In the genomic region with DNA sequence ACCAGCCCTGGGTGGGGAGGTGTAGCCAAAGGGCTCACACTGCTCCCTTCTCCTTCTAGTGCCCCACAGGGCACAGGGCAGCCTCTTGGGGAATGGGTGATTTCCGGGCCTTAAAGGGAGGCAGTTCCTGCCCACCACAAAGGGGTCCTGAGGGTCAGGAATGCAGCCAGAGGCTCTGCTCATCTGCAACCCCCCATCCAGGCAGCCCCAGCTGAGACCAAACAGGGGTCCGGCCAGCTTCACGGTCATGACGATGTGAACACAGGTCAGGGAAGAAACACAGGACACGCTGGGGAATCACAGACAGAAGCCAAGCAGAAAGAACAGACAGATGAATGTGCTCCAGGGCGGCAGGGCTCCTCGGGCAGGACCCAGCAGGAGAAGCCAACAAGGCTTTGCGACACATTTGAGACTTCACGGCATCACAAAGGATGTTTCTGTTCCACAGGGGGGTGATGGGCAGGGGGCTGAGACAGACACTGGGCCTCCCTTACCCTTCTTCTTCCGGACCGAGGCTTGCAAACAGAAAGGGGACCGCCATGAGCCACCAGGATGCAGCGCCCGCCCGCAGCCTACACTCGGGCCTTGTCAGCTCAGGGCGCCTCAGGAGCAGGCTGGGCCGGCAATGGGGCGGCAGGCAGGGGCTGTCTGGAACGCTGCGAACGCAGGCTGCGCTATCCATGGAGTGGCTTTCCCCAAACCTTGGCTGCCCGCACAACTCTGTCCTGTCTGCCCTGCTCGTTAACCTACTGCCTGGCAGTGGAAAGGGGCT, we compare ENCODE assay signal across 17 cellular contexts.
"Had no signal": no experiment of that assay in that cellular context is flagged by ENCODE, and none has a peak within 500 bp of the region (broad histone marks: within the 10 kb centered on the region; RNA-seq: fewer than 3 reads in every experiment).

No MANE protein-coding gene starts in this region.

- H3K4me1 ChIP-seq: breast epithelium, gastrocnemius medialis, tibial artery, vagina had no signal

- H3K27ac ChIP-seq: breast epithelium, gastrocnemius medialis, heart right ventricle, tibial artery, vagina had no signal

- H3K36me3 ChIP-seq: breast epithelium, gastrocnemius medialis, heart right ventricle, tibial artery, vagina had no signal

- H3K4me3 Mint-ChIP-seq: nephron; stimulated activated naive B cell treated with anti-CD40 and anti-IgM and Interleukin-4, amounts not matched to agents 10 μg/mL and 1 μg/mL and 100 μg/mL, for 72 hours; T-cell had no signal

- H3K4me3 ChIP-seq: breast epithelium, dorsolateral prefrontal cortex, gastrocnemius medialis, heart right ventricle, tibial artery, vagina had no signal

- DNase-seq: activated CD4-positive, alpha-beta T cell treated with anti-CD3 and anti-CD28 coated beads, Interleukin-2, amount 50 U/mL, for 1 hour; activated CD8-positive, alpha-beta memory T cell treated with anti-CD3 and anti-CD28 coated beads for 24 hours; activated naive CD4-positive, alpha-beta T cell; cerebellar nuclear complex; erythroblast; gastrocnemius medialis; left colon; stimulated activated CD4-positive, alpha-beta T cell treated with anti-CD3 and anti-CD28 coated beads, Interleukin-4, amount 100 ng/mL, for 1 hour; stimulated activated naive B cell treated with anti-CD40 and anti-IgM and Interleukin-4, amounts not matched to agents 10 μg/mL and 1 μg/mL and 100 μg/mL, for 72 hours; T-helper 9 cell had no signal

- H3K4me1 Mint-ChIP-seq: stimulated activated naive B cell treated with anti-CD40 and anti-IgM and Interleukin-4, amounts not matched to agents 10 μg/mL and 1 μg/mL and 100 μg/mL, for 72 hours; T-cell had no signal

- H3K36me3 Mint-ChIP-seq: stimulated activated naive B cell treated with anti-CD40 and anti-IgM and Interleukin-4, amounts not matched to agents 10 μg/mL and 1 μg/mL and 100 μg/mL, for 72 hours; T-cell had no signal

- ATAC-seq: gastrocnemius medialis; left colon; stimulated activated naive B cell treated with anti-CD40 and anti-IgM and Interleukin-4, amounts not matched to agents 10 μg/mL and 1 μg/mL and 100 μg/mL, for 72 hours; T-cell had no signal

- H3K27me3 ChIP-seq: breast epithelium, dorsolateral prefrontal cortex, gastrocnemius medialis, vagina had no signal

- H3K27ac Mint-ChIP-seq: nephron; stimulated activated naive B cell treated with anti-CD40 and anti-IgM and Interleukin-4, amounts not matched to agents 10 μg/mL and 1 μg/mL and 100 μg/mL, for 72 hours; T-cell had no signal

- H3K9me3 ChIP-seq: breast epithelium, gastrocnemius medialis, heart right ventricle, tibial artery, vagina had no signal

- H3K9me3 Mint-ChIP-seq: nephron; stimulated activated naive B cell treated with anti-CD40 and anti-IgM and Interleukin-4, amounts not matched to agents 10 μg/mL and 1 μg/mL and 100 μg/mL, for 72 hours; T-cell had no signal
